1 cellular context compared by ENCODE assay signal in genomic region chr18:55268146-55268545, GRCh38.
A peak's percentile ranks its signal among the peaks of the same experiment; 100 is the strongest.
TF ChIP-seq lines count a peak whose summit lies in the region.

No MANE protein-coding gene starts in this region.

TF ChIP-seq in GM12878, 131 proteins besides CTCF, POLR2A, EP300 and RAD21 (continued from another document and continues in another):
- TF ChIP-seq IRF5 (IDR thresholded peaks at IDR 0.05; ENCODE audit: borderline replicate concordance) (no peak), MYC (IDR thresholded peaks at IDR 0.05; ENCODE audit: insufficient read depth, insufficient read length, insufficient replicate concordance, low read length, severe bottlenecking) (no peak), STAT3 (IDR thresholded peaks at IDR 0.05; ENCODE audit: low read depth, low read length) (peak; percentile 87; the same call in 1 of the 2 replicates), CHD1 (IDR thresholded peaks at IDR 0.05; ENCODE audit: low read depth, low read length) (no peak), TCF3 (IDR thresholded peaks at IDR 0.05; ENCODE audit: borderline replicate concordance, insufficient read depth, low read depth, low read length) (peak; percentile 23; the same call in 1 of the 2 replicates), MTA2 (IDR thresholded peaks at IDR 0.05; ENCODE audit: low read depth) (peak; percentile 90), LARP7 (IDR thresholded peaks at IDR 0.05) (no peak), IRF4 (IDR thresholded peaks at IDR 0.05; ENCODE audit: low read depth, low read length) (peak; percentile 81; the same call in 1 of the 2 replicates), ATF7 (IDR thresholded peaks at IDR 0.05; ENCODE audit: low read depth) (peak; percentile 89), ZNF24 (IDR thresholded peaks at IDR 0.05) (peak; percentile 82), RFX5 (IDR thresholded peaks at IDR 0.05; ENCODE audit: low read depth, low read length) (no peak), USF1 (IDR thresholded peaks at IDR 0.05; ENCODE audit: borderline replicate concordance, extremely low read length, insufficient read depth, low read depth, low read length) (peak; percentile 23), SUZ12 (IDR thresholded peaks at IDR 0.05; ENCODE audit: unreplicated experiment) (no peak), SIN3A (IDR thresholded peaks at IDR 0.05; ENCODE audit: low read depth, low read length) (no peak), ZNF274 (IDR thresholded peaks at IDR 0.05; ENCODE audit: insufficient read depth, insufficient read length) (no peak), TCF7 (IDR thresholded peaks at IDR 0.05; ENCODE audit: borderline replicate concordance) (peak; percentile 75; the same call in 1 of the 2 replicates), BCL11A (IDR thresholded peaks at IDR 0.05; ENCODE audit: low read depth, low read length) (peak; percentile 84), USF2 (IDR thresholded peaks at IDR 0.05; ENCODE audit: borderline replicate concordance, low read depth, low read length) (peak; percentile 62; the same call in 1 of the 2 replicates), PBX3 (IDR thresholded peaks at IDR 0.05; ENCODE audit: insufficient replicate concordance, low read depth, low read length) (peak; percentile 72), YY1 (IDR thresholded peaks at IDR 0.05; ENCODE audit: low read depth, low read length) (no peak; the same call in 1 of the 2 replicates), ZNF622 (IDR thresholded peaks at IDR 0.05) (no peak), GATAD2B (conservative IDR thresholded peaks at IDR 0.05; ENCODE audit: low read depth) (peak; percentile 71), CBX5 (IDR thresholded peaks at IDR 0.05; ENCODE audit: low read depth) (peak; percentile 91; the same call in 1 of the 2 replicates), NR2C1 (IDR thresholded peaks at IDR 0.05) (peak; percentile 26; the same call in 1 of the 2 replicates), CREM (IDR thresholded peaks at IDR 0.05; ENCODE audit: low read depth) (peak; percentile 93), PKNOX1 (IDR thresholded peaks at IDR 0.05) (peak; percentile 75), TCF12 (IDR thresholded peaks at IDR 0.05; ENCODE audit: low read depth, low read length) (no peak), ZBTB4 (CRISPR knock-in tag; IDR thresholded peaks at IDR 0.05) (no peak), MEF2A (IDR thresholded peaks at IDR 0.05; ENCODE audit: insufficient read depth, low read depth, low read length) (peak; percentile 98), NFIC (IDR thresholded peaks at IDR 0.05; ENCODE audit: low read depth, low read length) (peak; percentile 99)
- TF ChIP-seq, protein P1, sequence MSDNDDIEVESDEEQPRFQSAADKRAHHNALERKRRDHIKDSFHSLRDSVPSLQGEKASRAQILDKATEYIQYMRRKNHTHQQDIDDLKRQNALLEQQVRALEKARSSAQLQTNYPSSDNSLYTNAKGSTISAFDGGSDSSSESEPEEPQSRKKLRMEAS (IDR thresholded peaks at IDR 0.05; ENCODE audit: low read depth, low read length): no peak; the same call in 1 of the 2 replicates
- TF ChIP-seq, protein P2, sequence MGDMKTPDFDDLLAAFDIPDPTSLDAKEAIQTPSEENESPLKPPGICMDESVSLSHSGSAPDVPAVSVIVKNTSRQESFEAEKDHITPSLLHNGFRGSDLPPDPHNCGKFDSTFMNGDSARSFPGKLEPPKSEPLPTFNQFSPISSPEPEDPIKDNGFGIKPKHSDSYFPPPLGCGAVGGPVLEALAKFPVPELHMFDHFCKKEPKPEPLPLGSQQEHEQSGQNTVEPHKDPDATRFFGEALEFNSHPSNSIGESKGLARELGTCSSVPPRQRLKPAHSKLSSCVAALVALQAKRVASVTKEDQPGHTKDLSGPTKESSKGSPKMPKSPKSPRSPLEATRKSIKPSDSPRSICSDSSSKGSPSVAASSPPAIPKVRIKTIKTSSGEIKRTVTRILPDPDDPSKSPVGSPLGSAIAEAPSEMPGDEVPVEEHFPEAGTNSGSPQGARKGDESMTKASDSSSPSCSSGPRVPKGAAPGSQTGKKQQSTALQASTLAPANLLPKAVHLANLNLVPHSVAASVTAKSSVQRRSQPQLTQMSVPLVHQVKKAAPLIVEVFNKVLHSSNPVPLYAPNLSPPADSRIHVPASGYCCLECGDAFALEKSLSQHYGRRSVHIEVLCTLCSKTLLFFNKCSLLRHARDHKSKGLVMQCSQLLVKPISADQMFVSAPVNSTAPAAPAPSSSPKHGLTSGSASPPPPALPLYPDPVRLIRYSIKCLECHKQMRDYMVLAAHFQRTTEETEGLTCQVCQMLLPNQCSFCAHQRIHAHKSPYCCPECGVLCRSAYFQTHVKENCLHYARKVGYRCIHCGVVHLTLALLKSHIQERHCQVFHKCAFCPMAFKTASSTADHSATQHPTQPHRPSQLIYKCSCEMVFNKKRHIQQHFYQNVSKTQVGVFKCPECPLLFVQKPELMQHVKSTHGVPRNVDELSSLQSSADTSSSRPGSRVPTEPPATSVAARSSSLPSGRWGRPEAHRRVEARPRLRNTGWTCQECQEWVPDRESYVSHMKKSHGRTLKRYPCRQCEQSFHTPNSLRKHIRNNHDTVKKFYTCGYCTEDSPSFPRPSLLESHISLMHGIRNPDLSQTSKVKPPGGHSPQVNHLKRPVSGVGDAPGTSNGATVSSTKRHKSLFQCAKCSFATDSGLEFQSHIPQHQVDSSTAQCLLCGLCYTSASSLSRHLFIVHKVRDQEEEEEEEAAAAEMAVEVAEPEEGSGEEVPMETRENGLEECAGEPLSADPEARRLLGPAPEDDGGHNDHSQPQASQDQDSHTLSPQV (IDR thresholded peaks at IDR 0.05): 0 out of 2 replicates have a peak, but pooled peaks have one; percentile 52
- TF ChIP-seq, protein P3, sequence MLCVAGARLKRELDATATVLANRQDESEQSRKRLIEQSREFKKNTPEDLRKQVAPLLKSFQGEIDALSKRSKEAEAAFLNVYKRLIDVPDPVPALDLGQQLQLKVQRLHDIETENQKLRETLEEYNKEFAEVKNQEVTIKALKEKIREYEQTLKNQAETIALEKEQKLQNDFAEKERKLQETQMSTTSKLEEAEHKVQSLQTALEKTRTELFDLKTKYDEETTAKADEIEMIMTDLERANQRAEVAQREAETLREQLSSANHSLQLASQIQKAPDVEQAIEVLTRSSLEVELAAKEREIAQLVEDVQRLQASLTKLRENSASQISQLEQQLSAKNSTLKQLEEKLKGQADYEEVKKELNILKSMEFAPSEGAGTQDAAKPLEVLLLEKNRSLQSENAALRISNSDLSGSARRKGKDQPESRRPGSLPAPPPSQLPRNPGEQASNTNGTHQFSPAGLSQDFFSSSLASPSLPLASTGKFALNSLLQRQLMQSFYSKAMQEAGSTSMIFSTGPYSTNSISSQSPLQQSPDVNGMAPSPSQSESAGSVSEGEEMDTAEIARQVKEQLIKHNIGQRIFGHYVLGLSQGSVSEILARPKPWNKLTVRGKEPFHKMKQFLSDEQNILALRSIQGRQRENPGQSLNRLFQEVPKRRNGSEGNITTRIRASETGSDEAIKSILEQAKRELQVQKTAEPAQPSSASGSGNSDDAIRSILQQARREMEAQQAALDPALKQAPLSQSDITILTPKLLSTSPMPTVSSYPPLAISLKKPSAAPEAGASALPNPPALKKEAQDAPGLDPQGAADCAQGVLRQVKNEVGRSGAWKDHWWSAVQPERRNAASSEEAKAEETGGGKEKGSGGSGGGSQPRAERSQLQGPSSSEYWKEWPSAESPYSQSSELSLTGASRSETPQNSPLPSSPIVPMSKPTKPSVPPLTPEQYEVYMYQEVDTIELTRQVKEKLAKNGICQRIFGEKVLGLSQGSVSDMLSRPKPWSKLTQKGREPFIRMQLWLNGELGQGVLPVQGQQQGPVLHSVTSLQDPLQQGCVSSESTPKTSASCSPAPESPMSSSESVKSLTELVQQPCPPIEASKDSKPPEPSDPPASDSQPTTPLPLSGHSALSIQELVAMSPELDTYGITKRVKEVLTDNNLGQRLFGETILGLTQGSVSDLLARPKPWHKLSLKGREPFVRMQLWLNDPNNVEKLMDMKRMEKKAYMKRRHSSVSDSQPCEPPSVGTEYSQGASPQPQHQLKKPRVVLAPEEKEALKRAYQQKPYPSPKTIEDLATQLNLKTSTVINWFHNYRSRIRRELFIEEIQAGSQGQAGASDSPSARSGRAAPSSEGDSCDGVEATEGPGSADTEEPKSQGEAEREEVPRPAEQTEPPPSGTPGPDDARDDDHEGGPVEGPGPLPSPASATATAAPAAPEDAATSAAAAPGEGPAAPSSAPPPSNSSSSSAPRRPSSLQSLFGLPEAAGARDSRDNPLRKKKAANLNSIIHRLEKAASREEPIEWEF (IDR thresholded peaks at IDR 0.05; ENCODE audit: insufficient replicate concordance, low read depth, low read length): peak; percentile 67
- TF ChIP-seq, protein P4, sequence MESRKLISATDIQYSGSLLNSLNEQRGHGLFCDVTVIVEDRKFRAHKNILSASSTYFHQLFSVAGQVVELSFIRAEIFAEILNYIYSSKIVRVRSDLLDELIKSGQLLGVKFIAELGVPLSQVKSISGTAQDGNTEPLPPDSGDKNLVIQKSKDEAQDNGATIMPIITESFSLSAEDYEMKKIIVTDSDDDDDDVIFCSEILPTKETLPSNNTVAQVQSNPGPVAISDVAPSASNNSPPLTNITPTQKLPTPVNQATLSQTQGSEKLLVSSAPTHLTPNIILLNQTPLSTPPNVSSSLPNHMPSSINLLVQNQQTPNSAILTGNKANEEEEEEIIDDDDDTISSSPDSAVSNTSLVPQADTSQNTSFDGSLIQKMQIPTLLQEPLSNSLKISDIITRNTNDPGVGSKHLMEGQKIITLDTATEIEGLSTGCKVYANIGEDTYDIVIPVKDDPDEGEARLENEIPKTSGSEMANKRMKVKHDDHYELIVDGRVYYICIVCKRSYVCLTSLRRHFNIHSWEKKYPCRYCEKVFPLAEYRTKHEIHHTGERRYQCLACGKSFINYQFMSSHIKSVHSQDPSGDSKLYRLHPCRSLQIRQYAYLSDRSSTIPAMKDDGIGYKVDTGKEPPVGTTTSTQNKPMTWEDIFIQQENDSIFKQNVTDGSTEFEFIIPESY (IDR thresholded peaks at IDR 0.05): no peak
- TF ChIP-seq, protein P5, sequence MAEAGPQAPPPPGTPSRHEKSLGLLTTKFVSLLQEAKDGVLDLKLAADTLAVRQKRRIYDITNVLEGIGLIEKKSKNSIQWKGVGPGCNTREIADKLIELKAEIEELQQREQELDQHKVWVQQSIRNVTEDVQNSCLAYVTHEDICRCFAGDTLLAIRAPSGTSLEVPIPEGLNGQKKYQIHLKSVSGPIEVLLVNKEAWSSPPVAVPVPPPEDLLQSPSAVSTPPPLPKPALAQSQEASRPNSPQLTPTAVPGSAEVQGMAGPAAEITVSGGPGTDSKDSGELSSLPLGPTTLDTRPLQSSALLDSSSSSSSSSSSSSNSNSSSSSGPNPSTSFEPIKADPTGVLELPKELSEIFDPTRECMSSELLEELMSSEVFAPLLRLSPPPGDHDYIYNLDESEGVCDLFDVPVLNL (IDR thresholded peaks at IDR 0.05; ENCODE audit: low read depth, low read length): no peak
